Comparison of ENCODE assay signal across 8 cellular contexts in the genomic region with DNA sequence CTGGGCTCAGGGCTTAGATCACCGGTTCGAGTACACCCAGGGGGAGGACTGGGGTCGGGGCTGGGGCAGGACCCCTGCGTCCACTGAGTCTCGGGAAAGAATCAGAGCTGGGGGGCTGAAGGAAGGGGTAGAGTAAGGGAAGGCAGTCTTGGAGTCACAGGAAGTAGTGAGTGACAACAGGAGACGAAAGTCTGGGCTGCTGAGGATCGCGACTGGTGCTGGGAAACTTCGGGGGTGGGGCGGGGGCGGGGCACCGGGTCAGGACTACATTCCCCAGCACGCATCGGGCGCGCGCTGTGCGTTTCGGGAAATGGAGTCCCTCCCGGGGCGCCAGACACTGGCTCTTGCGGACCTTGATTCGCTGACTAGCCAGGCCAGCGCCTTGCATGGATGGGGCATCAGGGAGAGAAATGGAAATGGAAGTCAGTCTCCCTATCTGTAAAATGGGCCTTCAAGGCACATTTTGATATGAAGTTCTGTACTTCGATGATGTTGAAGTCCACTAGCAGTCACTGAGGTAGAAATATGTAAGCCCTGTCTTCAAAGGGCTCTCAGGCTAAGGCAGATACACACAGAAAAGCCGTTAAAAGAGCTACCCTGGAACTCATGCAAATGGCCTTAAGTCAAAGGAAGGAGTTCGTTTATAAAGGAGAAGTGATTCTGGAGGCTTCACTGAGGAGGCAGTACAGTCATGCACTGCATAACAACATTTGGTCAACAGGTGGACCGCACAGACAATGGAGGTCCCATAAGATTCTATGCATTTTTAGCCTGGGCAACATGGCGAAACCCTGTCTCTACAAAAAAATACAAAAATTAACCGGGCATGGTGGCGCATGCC. TPM values are rescaled to one million over a fixed set of nuclear protein-coding genes. Genes with fewer than 3 reads are reported as not detected.
DNase-seq lines count a peak whose midpoint lies in the region; ATAC-seq and TF ChIP-seq lines count a peak whose summit lies in the region.

No MANE protein-coding gene starts in this region.

- H3K27me3 ChIP-seq in testis = no peaks in the 10 kb centered on the region

- intact Hi-C loops in Right ventricle myocardium superior (cut with DNase I) = no loop called here
- intact Hi-C loops in testis (cut with DNase I; ENCODE audit: low total_unique reads) = no loop called here

- peaks cover 36% of the 10 kb centered on the region for H3K4me1 ChIP-seq in testis

- no peaks in the 10 kb centered on the region for H3K36me3 ChIP-seq in testis (ENCODE audit: low read depth, missing control alignments)

- DNase-seq in SKM-1 treated with dmso at 0.1 percent for 144 hours (lab: John Stamatoyannopoulos, UW; ENCODE audit: unreplicated experiment) (peak; percentile 58), Right ventricle myocardium superior (peak; percentile 96), osteocyte (ENCODE audit: extremely low spot score, unreplicated experiment) (peak; percentile 94), testis (peak; percentile 93)
- peak; percentile 85 for DNase-seq in activated naive CD8-positive, alpha-beta T cell treated with anti-CD3 and anti-CD28 coated beads, Interleukin-2, amount 50 U/mL, for 24 hours

- WGBS in testis, 2 donors = 13 to 14% methylated on average over 24 to 31 of the region's 31 CpGs

- peaks cover 2% of the 10 kb centered on the region for H3K36me3 Mint-ChIP-seq in activated naive CD8-positive, alpha-beta T cell treated with anti-CD3 and anti-CD28 coated beads, Interleukin-2, amount 50 U/mL, for 24 hours (ENCODE audit: low read depth)
- H3K36me3 Mint-ChIP-seq in osteocyte (ENCODE audit: unreplicated experiment) = peaks cover 2% of the 10 kb centered on the region

- peaks cover 49% of the 10 kb centered on the region for H3K4me1 Mint-ChIP-seq in activated naive CD8-positive, alpha-beta T cell treated with anti-CD3 and anti-CD28 coated beads, Interleukin-2, amount 50 U/mL, for 24 hours
- H3K4me1 Mint-ChIP-seq in osteocyte (ENCODE audit: unreplicated experiment) = peaks cover 43% of the 10 kb centered on the region

- TF ChIP-seq RAD21 in Ishikawa (IDR thresholded peaks at IDR 0.05; ENCODE audit: low read depth) = no peak

- H3K27ac Mint-ChIP-seq in activated naive CD8-positive, alpha-beta T cell treated with anti-CD3 and anti-CD28 coated beads, Interleukin-2, amount 50 U/mL, for 24 hours = peak overlapping the region; percentile 72
- peak overlapping the region; percentile 99 for H3K27ac Mint-ChIP-seq in osteocyte (ENCODE audit: unreplicated experiment)

- TF ChIP-seq CTCF in osteocyte (IDR thresholded peaks at IDR 0.05) = no peak
- no peak for TF ChIP-seq CTCF in testis (IDR thresholded peaks at IDR 0.05)

- ATAC-seq in GM18505 (IDR thresholded peaks at IDR 0.05; ENCODE audit: unreplicated experiment) = peak; percentile 36
- peak; percentile 55 for ATAC-seq in activated naive CD8-positive, alpha-beta T cell treated with anti-CD3 and anti-CD28 coated beads, Interleukin-2, amount 50 U/mL, for 24 hours
- ATAC-seq in Right ventricle myocardium superior (ENCODE audit: poor library complexity) = peak; percentile 74
- ATAC-seq in HG03565 (IDR thresholded peaks at IDR 0.05; ENCODE audit: unreplicated experiment) = no peak

- TF ChIP-seq EP300 in Ishikawa (IDR thresholded peaks at IDR 0.05; ENCODE audit: borderline replicate concordance) = no peak

- no peaks in the 10 kb centered on the region for H3K27me3 Mint-ChIP-seq in activated naive CD8-positive, alpha-beta T cell treated with anti-CD3 and anti-CD28 coated beads, Interleukin-2, amount 50 U/mL, for 24 hours
- H3K27me3 Mint-ChIP-seq in osteocyte (ENCODE audit: unreplicated experiment) = no peaks in the 10 kb centered on the region

- H3K4me3 Mint-ChIP-seq in activated naive CD8-positive, alpha-beta T cell treated with anti-CD3 and anti-CD28 coated beads, Interleukin-2, amount 50 U/mL, for 24 hours = peak overlapping the region; percentile 64
- peak overlapping the region; percentile 88 for H3K4me3 Mint-ChIP-seq in osteocyte (ENCODE audit: unreplicated experiment)

- TF ChIP-seq POLR2A in GM18505 (IDR thresholded peaks at IDR 0.05; ENCODE audit: borderline replicate concordance, extremely low read depth, insufficient read depth, insufficient read length) (no peak), testis (IDR thresholded peaks at IDR 0.05) (no peak)

- H3K9me3 ChIP-seq in testis = no peaks in the 10 kb centered on the region

- no peaks in the 10 kb centered on the region for H3K9me3 Mint-ChIP-seq in activated naive CD8-positive, alpha-beta T cell treated with anti-CD3 and anti-CD28 coated beads, Interleukin-2, amount 50 U/mL, for 24 hours
- H3K9me3 Mint-ChIP-seq in osteocyte (ENCODE audit: unreplicated experiment) = no peaks in the 10 kb centered on the region

- H3K27ac ChIP-seq in testis = peak overlapping the region; percentile 93 to 96

- peak overlapping the region; percentile 56 to 70 for H3K4me3 ChIP-seq in testis

TF ChIP-seq in Ishikawa, 13 proteins besides CTCF, POLR2A, EP300 and RAD21:
- TF ChIP-seq YY1 (IDR thresholded peaks at IDR 0.05; ENCODE audit: low read depth) = peak; percentile 54
- TF ChIP-seq CEBPB (IDR thresholded peaks at IDR 0.05) = no peak
- TF ChIP-seq MAX (IDR thresholded peaks at IDR 0.05) = 0 out of 2 replicates have a peak, but pooled peaks have one; percentile 4
- TF ChIP-seq TAF1 (IDR thresholded peaks at IDR 0.05; ENCODE audit: low read depth) = 0 out of 2 replicates have a peak, but pooled peaks have one; percentile 5
- TF ChIP-seq TEAD4 (IDR thresholded peaks at IDR 0.05) = no peak
- TF ChIP-seq USF1 (IDR thresholded peaks at IDR 0.05) = no peak
- no peak for TF ChIP-seq EGR1 (IDR thresholded peaks at IDR 0.05)
- no peak for TF ChIP-seq TCF12 (IDR thresholded peaks at IDR 0.05; ENCODE audit: low read depth)
- no peak for TF ChIP-seq ZBTB7A (IDR thresholded peaks at IDR 0.05; ENCODE audit: low read depth)
- TF ChIP-seq NFIC (IDR thresholded peaks at IDR 0.05) = no peak
- TF ChIP-seq, protein P1, sequence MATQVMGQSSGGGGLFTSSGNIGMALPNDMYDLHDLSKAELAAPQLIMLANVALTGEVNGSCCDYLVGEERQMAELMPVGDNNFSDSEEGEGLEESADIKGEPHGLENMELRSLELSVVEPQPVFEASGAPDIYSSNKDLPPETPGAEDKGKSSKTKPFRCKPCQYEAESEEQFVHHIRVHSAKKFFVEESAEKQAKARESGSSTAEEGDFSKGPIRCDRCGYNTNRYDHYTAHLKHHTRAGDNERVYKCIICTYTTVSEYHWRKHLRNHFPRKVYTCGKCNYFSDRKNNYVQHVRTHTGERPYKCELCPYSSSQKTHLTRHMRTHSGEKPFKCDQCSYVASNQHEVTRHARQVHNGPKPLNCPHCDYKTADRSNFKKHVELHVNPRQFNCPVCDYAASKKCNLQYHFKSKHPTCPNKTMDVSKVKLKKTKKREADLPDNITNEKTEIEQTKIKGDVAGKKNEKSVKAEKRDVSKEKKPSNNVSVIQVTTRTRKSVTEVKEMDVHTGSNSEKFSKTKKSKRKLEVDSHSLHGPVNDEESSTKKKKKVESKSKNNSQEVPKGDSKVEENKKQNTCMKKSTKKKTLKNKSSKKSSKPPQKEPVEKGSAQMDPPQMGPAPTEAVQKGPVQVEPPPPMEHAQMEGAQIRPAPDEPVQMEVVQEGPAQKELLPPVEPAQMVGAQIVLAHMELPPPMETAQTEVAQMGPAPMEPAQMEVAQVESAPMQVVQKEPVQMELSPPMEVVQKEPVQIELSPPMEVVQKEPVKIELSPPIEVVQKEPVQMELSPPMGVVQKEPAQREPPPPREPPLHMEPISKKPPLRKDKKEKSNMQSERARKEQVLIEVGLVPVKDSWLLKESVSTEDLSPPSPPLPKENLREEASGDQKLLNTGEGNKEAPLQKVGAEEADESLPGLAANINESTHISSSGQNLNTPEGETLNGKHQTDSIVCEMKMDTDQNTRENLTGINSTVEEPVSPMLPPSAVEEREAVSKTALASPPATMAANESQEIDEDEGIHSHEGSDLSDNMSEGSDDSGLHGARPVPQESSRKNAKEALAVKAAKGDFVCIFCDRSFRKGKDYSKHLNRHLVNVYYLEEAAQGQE (IDR thresholded peaks at IDR 0.05; ENCODE audit: low read depth) = no peak
- TF ChIP-seq CREB1 (IDR thresholded peaks at IDR 0.05; ENCODE audit: low read depth) = no peak
- TF ChIP-seq FOXM1 (IDR thresholded peaks at IDR 0.05; ENCODE audit: borderline replicate concordance, low read depth) = no peak

RNA-seq across cellular contexts. Expression of gene CTF1, which starts 0.7 kb away (rescaled TPM):
- total RNA-seq in Right ventricle myocardium superior (6.5 TPM), osteocyte (5.1 and 6.0 TPM in 2 replicates), testis (1 to 10 TPM; 5.9 to 9.0 TPM)
- polyA plus RNA-seq in testis (ENCODE audit: insufficient read depth, low read depth, low replicate concordance) = 5.6 TPM

RNA-seq across cellular contexts. Expression of gene BCL7C, which starts 3.2 kb away (rescaled TPM):
- total RNA-seq in Right ventricle myocardium superior (28.8 TPM), osteocyte (37.6 and 38.1 TPM in 2 replicates), testis (10 to 100 TPM; 49.6 to 57.4 TPM)
- 40.2 TPM for polyA plus RNA-seq in testis (ENCODE audit: insufficient read depth, low read depth, low replicate concordance)

RNA-seq across cellular contexts. Expression of gene FBXL19, which starts 26.3 kb away (rescaled TPM):
- 4.7 TPM for total RNA-seq in Right ventricle myocardium superior
- total RNA-seq in osteocyte = 23.1 and 24.3 TPM in 2 replicates
- total RNA-seq in testis = 100 to 1,000 TPM; 142 to 149 TPM
- 47.0 TPM for polyA plus RNA-seq in testis (ENCODE audit: insufficient read depth, low read depth, low replicate concordance)

RNA-seq across cellular contexts. Expression of gene ORAI3, which starts 51.8 kb away (rescaled TPM):
- total RNA-seq in Right ventricle myocardium superior (9.5 TPM), osteocyte (25.2 and 30.0 TPM in 2 replicates), testis (10 to 100 TPM; 68.6 to 75.0 TPM)
- polyA plus RNA-seq in testis (ENCODE audit: insufficient read depth, low read depth, low replicate concordance) = 29.1 TPM
